In the genomic region with DNA sequence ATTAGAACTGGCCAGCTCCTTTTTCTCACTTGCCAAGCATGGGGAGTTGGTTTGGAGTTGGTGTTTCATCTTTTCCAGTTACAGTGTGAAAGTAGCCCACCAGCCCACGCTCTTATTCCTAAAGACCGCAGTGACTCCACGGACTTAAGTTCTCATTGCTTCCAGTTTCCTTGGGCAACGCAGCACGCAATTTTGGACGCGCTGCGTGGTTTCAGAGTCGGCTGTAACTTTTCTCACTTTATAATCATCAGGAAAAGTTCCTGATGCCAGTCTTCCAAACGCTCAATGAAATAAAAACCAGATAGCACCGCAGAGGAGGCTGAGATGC, we compare ENCODE assay signal across 8 cellular contexts. TPM values are rescaled to one million over a fixed set of nuclear protein-coding genes. Genes with fewer than 3 reads are reported as not detected.
DNase-seq lines count a peak whose midpoint lies in the region; ATAC-seq and TF ChIP-seq lines count a peak whose summit lies in the region.

No MANE protein-coding gene starts in this region.

- TF ChIP-seq CTCF in cardiac fibroblast (IDR thresholded peaks at IDR 0.05; ENCODE audit: low read depth, low read length) = no peak
- TF ChIP-seq CTCF in lower lobe of right lung (IDR thresholded peaks at IDR 0.05) = no peak

- intact Hi-C loops in lower lobe of right lung (cut with DNase I) = no loop called here

- H3K27ac ChIP-seq in lower lobe of right lung = peak overlapping the region; percentile 96

- peak overlapping the region; percentile 70 to 79 for H3K4me3 ChIP-seq in cardiac fibroblast (replicated peaks in 1 of 2; ENCODE audit: low read depth in 2 of 2, low read length in 2 of 2)
- peak overlapping the region; percentile 71 for H3K4me3 ChIP-seq in lower lobe of right lung

- peak; percentile 38 for DNase-seq in COLO668 (lab: John Stamatoyannopoulos, UW; ENCODE audit: unreplicated experiment)
- peak; percentile 43 for DNase-seq in NOMO-1 treated with dmso at 0.1 percent for 144 hours (lab: John Stamatoyannopoulos, UW; ENCODE audit: unreplicated experiment)
- DNase-seq in cardiac fibroblast (ENCODE audit: low read depth in 2 of 2) = peak in 1 of 2 donors; percentile 56
- peak; percentile 51 for DNase-seq in lower lobe of right lung
- no peak for DNase-seq in stimulated activated naive CD8-positive, alpha-beta T cell treated with anti-CD3 and anti-CD28 coated beads, Interleukin-15, amount 100 ng/mL, for 72 hours

- peaks cover 5% of the 10 kb centered on the region for H3K27me3 Mint-ChIP-seq in stimulated activated naive CD8-positive, alpha-beta T cell treated with anti-CD3 and anti-CD28 coated beads, Interleukin-15, amount 100 ng/mL, for 72 hours

- peaks cover 7% of the 10 kb centered on the region for H3K36me3 ChIP-seq in lower lobe of right lung

- H3K4me1 ChIP-seq in lower lobe of right lung = peaks cover 12% of the 10 kb centered on the region

- H3K4me3 Mint-ChIP-seq in stimulated activated naive CD8-positive, alpha-beta T cell treated with anti-CD3 and anti-CD28 coated beads, Interleukin-15, amount 100 ng/mL, for 72 hours = peak overlapping the region; percentile 91 to 98

- no peaks in the 10 kb centered on the region for H3K27me3 ChIP-seq in lower lobe of right lung (ENCODE audit: low read depth)

- peak; percentile 11 for ATAC-seq in GM21529 (IDR thresholded peaks at IDR 0.05; ENCODE audit: unreplicated experiment)
- ATAC-seq in lower lobe of right lung = peak in 1 of 2 donors; percentile 22
- ATAC-seq in stimulated activated naive CD8-positive, alpha-beta T cell treated with anti-CD3 and anti-CD28 coated beads, Interleukin-15, amount 100 ng/mL, for 72 hours = peak; percentile 1
- no peak for ATAC-seq in GM19463 (IDR thresholded peaks at IDR 0.05; ENCODE audit: unreplicated experiment)
- ATAC-seq in HG03520 (IDR thresholded peaks at IDR 0.05; ENCODE audit: unreplicated experiment) = no peak

- peak overlapping the region; percentile 92 to 99 for H3K27ac Mint-ChIP-seq in stimulated activated naive CD8-positive, alpha-beta T cell treated with anti-CD3 and anti-CD28 coated beads, Interleukin-15, amount 100 ng/mL, for 72 hours

- peaks cover 31% of the 10 kb centered on the region for H3K4me1 Mint-ChIP-seq in stimulated activated naive CD8-positive, alpha-beta T cell treated with anti-CD3 and anti-CD28 coated beads, Interleukin-15, amount 100 ng/mL, for 72 hours

- no peaks in the 10 kb centered on the region for H3K9me3 ChIP-seq in lower lobe of right lung

- H3K9me3 Mint-ChIP-seq in stimulated activated naive CD8-positive, alpha-beta T cell treated with anti-CD3 and anti-CD28 coated beads, Interleukin-15, amount 100 ng/mL, for 72 hours = no peaks in the 10 kb centered on the region

RNA-seq across cellular contexts. Expression of gene PEX7, which starts 0.4 kb away (rescaled TPM):
- 5.6 TPM for total RNA-seq in lower lobe of right lung

RNA-seq across cellular contexts. Expression of gene MAP3K5, which starts 29.7 kb away (rescaled TPM):
- total RNA-seq in lower lobe of right lung = 32.0 TPM

Comparison
In these comparisons a context has a peak if more than half of its experiments do, and no peak if none do; other contexts are left out.
1. DNase-seq: peak in COLO668 (single experiment), NOMO-1 treated with dmso at 0.1 percent for 144 hours (single experiment) and lower lobe of right lung (single experiment); none in stimulated activated naive CD8-positive, alpha-beta T cell treated with anti-CD3 and anti-CD28 coated beads, Interleukin-15, amount 100 ng/mL, for 72 hours (0 of 2).
2. ATAC-seq: peak in GM21529 (single experiment) and stimulated activated naive CD8-positive, alpha-beta T cell treated with anti-CD3 and anti-CD28 coated beads, Interleukin-15, amount 100 ng/mL, for 72 hours (single experiment); none in GM19463 (single experiment) and HG03520 (single experiment).